In genomic region chr7:28571405-28571804, GRCh38 we compare ENCODE assay signal across 2 cellular contexts.
A peak's percentile ranks its signal among the peaks of the same experiment; 100 is the strongest.
TF ChIP-seq lines count a peak whose summit lies in the region.

No MANE protein-coding gene starts in this region.

TF ChIP-seq in GM12878, 131 proteins besides CTCF, POLR2A, EP300 and RAD21 (continued from another document):
- peak; percentile 61; the same call in 1 of the 2 replicates for TF ChIP-seq ZNF687 (IDR thresholded peaks at IDR 0.05)

TF ChIP-seq in HepG2, 621 proteins besides CTCF, POLR2A, EP300 and RAD21 (continued from another document):
- TF ChIP-seq PRDM10 (CRISPR knock-in tag; IDR thresholded peaks at IDR 0.05; ENCODE audit: low read depth) (no peak), ZSCAN25 (CRISPR knock-in tag; IDR thresholded peaks at IDR 0.05) (no peak), ZNF616 (CRISPR knock-in tag; IDR thresholded peaks at IDR 0.05; ENCODE audit: low read depth) (no peak), ZSCAN20 (CRISPR knock-in tag; IDR thresholded peaks at IDR 0.05; ENCODE audit: borderline replicate concordance) (no peak), ZNF260 (CRISPR knock-in tag; IDR thresholded peaks at IDR 0.05; ENCODE audit: borderline replicate concordance, low read depth) (no peak), PRDM15 (CRISPR knock-in tag; IDR thresholded peaks at IDR 0.05) (no peak), ZNF557 (CRISPR knock-in tag; IDR thresholded peaks at IDR 0.05) (no peak), CREM (IDR thresholded peaks at IDR 0.05) (no peak), CREM (CRISPR knock-in tag; IDR thresholded peaks at IDR 0.05) (no peak), ATF7-NPFF (CRISPR knock-in tag; IDR thresholded peaks at IDR 0.05; ENCODE audit: low read depth) (no peak)
